ENCODE assay signal across 8 cellular contexts in the genomic region with DNA sequence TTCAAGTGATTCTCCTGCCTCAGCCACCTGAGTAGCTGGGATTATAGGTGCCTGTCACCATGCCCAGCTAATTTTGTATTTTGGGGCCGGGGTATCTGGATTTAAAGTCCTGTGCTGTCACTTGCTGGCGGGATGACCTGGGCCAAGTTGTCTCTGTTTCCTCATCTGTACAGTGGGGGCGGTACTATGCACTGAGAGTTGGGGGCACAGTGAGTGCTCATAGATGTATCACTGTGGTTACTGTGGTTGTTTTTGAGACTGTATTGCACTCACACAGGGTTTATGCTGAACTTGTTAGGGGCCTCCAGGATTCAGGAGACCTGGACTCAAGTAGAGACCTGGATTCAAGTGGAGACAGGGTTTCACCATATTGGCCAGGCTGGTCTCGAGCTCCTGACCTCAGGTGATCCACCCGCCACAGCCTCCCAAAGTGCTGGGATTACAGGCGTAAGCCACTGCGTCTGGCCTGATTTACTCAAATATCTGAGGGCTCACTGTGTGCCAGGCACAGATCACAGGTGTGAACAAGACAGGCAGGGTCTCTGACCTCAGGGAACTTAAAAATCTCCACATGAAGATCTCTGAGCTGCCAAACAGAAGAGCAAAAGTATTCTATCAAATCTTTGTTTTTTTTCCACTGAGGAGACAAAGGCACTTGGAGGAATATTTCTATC.
DNase-seq lines count a peak whose midpoint lies in the region; ATAC-seq, FAIRE-seq and TF ChIP-seq lines count a peak whose summit lies in the region.
"Not testable (repeated sequence)": the region's sequence is repeated elsewhere in the genome, so short reads cannot be mapped to it uniquely, and the experiment has no call there.

No MANE protein-coding gene starts in this region.

- H3K4me3 Mint-ChIP-seq in astrocyte (ENCODE audit: unreplicated experiment): not testable (repeated sequence)
- H3K4me3 Mint-ChIP-seq in type B pancreatic cell: peak overlapping the region; percentile 37

- not testable (repeated sequence) for H3K9me3 Mint-ChIP-seq in astrocyte (ENCODE audit: unreplicated experiment); type B pancreatic cell

- H3K27ac ChIP-seq in PC-3 (ENCODE audit: low read length): peak overlapping the region; percentile 99
- H3K27ac ChIP-seq in astrocyte (ENCODE audit: low read depth, low read length): peak overlapping the region; percentile 95
- peak overlapping the region; percentile 97 for H3K27ac ChIP-seq in osteoblast (ENCODE audit: low read depth, low read length)

- intact Hi-C loops in PC-3 (cut with micrococcal nuclease): not testable (repeated sequence)

- not testable (repeated sequence) for H3K27ac Mint-ChIP-seq in astrocyte (ENCODE audit: unreplicated experiment)
- peak overlapping the region; percentile 85 for H3K27ac Mint-ChIP-seq in type B pancreatic cell

- H3K9ac ChIP-seq in PC-3 (ENCODE audit: low read length) (peak overlapping the region; percentile 81), astrocyte (ENCODE audit: low read length) (peak overlapping the region; percentile 73)

- H3K36me3 Mint-ChIP-seq in astrocyte (ENCODE audit: low read depth, unreplicated experiment): peaks cover 36% of the 10 kb centered on the region
- not testable (repeated sequence) for H3K36me3 Mint-ChIP-seq in type B pancreatic cell

- not testable (repeated sequence) for H3K9me3 ChIP-seq in PC-3 (ENCODE audit: low read length); astrocyte (ENCODE audit: insufficient read depth, low read depth, low read length); osteoblast (ENCODE audit: low read depth, low read length)

- H3K9me2 ChIP-seq in PC-3 (replicated peaks; ENCODE audit: low read length): not testable (repeated sequence)

- not testable (repeated sequence) for H4K20me1 ChIP-seq in PC-3 (ENCODE audit: low read length); osteoblast (ENCODE audit: insufficient read depth, low read length)
- H4K20me1 ChIP-seq in astrocyte (ENCODE audit: insufficient read depth, low read length): peaks cover 13% of the 10 kb centered on the region

- not testable (repeated sequence) for DNase-seq in PC-3; osteoblast (ENCODE audit: insufficient read length, low spot score, missing footprints); type B pancreatic cell (ENCODE audit: extremely low spot score, unreplicated experiment)
- DNase-seq in astrocyte (ENCODE audit: low read depth) (peak; percentile 73), fibroblast of peridontal ligament (ENCODE audit: extremely low read depth) (peak; percentile 58)

- H3K79me2 ChIP-seq in PC-3 (ENCODE audit: low read length) (peaks cover 89% of the 10 kb centered on the region), astrocyte (ENCODE audit: insufficient read depth, low read length) (peaks cover 71% of the 10 kb centered on the region), osteoblast (ENCODE audit: insufficient read depth, low read length) (peaks cover 19% of the 10 kb centered on the region)

- BruUV-seq in PC-3 (replicated peaks; lab: Mats Ljungman, UMichigan): not testable (repeated sequence)

- not testable (repeated sequence) for TF ChIP-seq CTCF in PC-3 (conservative IDR thresholded peaks at IDR 0.05; ENCODE audit: low read depth, low read length); astrocyte (IDR thresholded peaks at IDR 0.05; ENCODE audit: insufficient read depth, low read depth, low read length); osteoblast (IDR thresholded peaks at IDR 0.05; ENCODE audit: extremely low read depth, low read depth, low read length); type B pancreatic cell (conservative IDR thresholded peaks at IDR 0.05)

- CTCF ChIA-PET in PC-3 (lab: Charles Lee): interaction anchor here (0.7 kb wide), 1 partner anchor 168 kb away, joined by 3 read pairs; no protein-coding TSS in a partner anchor

- peaks cover 29% of the 10 kb centered on the region for H3K36me3 ChIP-seq in PC-3 (ENCODE audit: low read depth, low read length)
- not testable (repeated sequence) for H3K36me3 ChIP-seq in astrocyte (ENCODE audit: insufficient read depth, low read length); osteoblast (ENCODE audit: insufficient read depth, low read length)

- H3K27me3 ChIP-seq in PC-3 (ENCODE audit: low read length); astrocyte (ENCODE audit: insufficient read depth, low read length); osteoblast (ENCODE audit: insufficient read depth, low read length): not testable (repeated sequence)

- FAIRE-seq in astrocyte (lab: Jason Lieb, UNC): not testable (repeated sequence)

- peaks cover 51% of the 10 kb centered on the region for H3K4me1 Mint-ChIP-seq in astrocyte (ENCODE audit: low read depth, unreplicated experiment)
- peaks cover 28% of the 10 kb centered on the region for H3K4me1 Mint-ChIP-seq in type B pancreatic cell (ENCODE audit: unreplicated experiment)

- peaks cover 78% of the 10 kb centered on the region for H3K4me1 ChIP-seq in PC-3 (ENCODE audit: insufficient read depth, low read length)
- H3K4me1 ChIP-seq in astrocyte (ENCODE audit: insufficient read depth, low read length): peaks cover 56% of the 10 kb centered on the region
- peaks cover 56% of the 10 kb centered on the region for H3K4me1 ChIP-seq in osteoblast (ENCODE audit: insufficient read depth, low read length)

- not testable (repeated sequence) for H3F3A ChIP-seq in PC-3 (ENCODE audit: low read length, unreplicated experiment)

- POLR2A ChIA-PET in PC-3 (lab: Charles Lee; ENCODE audit: unreplicated experiment): not testable (repeated sequence)

- ATAC-seq in GM18861 (IDR thresholded peaks at IDR 0.05; ENCODE audit: unreplicated experiment) (peak; percentile 46), GM21786 (IDR thresholded peaks at IDR 0.05; ENCODE audit: unreplicated experiment) (peak; percentile 62), HG03175 (IDR thresholded peaks at IDR 0.05; ENCODE audit: unreplicated experiment) (peak; percentile 76)
- ATAC-seq in PC-3: not testable (repeated sequence)

- not testable (repeated sequence) for H2AFZ ChIP-seq in PC-3 (ENCODE audit: low read length); astrocyte (ENCODE audit: low read depth, low read length); osteoblast (ENCODE audit: low read length)

- not testable (repeated sequence) for H3K4me3 ChIP-seq in PC-3 (ENCODE audit: low read length); astrocyte (ENCODE audit: insufficient read depth, low read depth, low read length); osteoblast (ENCODE audit: insufficient read depth, low read length)

- H3K4me2 ChIP-seq in PC-3 (ENCODE audit: low read length); osteoblast (ENCODE audit: insufficient read depth, low read length): not testable (repeated sequence)
- peak overlapping the region; percentile 20 for H3K4me2 ChIP-seq in astrocyte (ENCODE audit: low read length)

- not testable (repeated sequence) for H3K27me3 Mint-ChIP-seq in astrocyte (ENCODE audit: low read depth, unreplicated experiment); type B pancreatic cell
